Comparison of ENCODE assay signal across 11 cellular contexts in the genomic region with DNA sequence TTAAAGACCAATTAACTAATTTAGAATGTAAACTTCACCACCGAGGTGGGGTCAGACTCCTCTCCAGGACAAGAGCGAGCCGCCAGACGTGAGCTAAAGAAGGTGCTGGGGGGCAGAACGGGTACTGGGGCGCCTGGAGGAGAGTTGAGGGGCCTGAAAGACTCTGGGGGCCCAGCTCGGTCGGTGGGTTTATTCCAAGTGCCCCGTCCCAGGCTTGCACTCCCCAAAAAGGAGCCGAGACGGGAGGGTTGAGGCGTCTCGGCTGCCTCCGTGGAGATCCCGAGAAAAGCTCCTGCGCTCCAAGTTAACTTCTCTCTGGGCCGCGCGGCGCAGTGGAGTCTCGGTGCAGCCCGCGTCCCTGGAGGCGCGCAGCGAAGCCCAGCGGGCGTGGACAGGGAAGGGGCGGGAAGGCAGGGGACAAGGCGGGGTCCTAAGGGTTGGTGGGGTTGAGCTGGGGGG.
DNase-seq lines count a peak whose midpoint lies in the region; ATAC-seq and TF ChIP-seq lines count a peak whose summit lies in the region.
"Had no signal": no experiment of that assay in that cellular context is flagged by ENCODE, and none has a peak within 500 bp of the region (broad histone marks: within the 10 kb centered on the region; RNA-seq: fewer than 3 reads in every experiment).

No MANE protein-coding gene starts in this region.

- H3K9me3 ChIP-seq in right lobe of liver = no peaks in the 10 kb centered on the region
- H3K9me3 ChIP-seq in upper lobe of left lung = no peaks in the 10 kb centered on the region

- no peak overlapping the region for H3K27ac Mint-ChIP-seq in dendritic cell treated with granulocyte-macrophage colony-stimulating factor and Interleukin-4, amounts not matched to agents 40 ng/mL and 50 ng/mL, for 4 days

- ATAC-seq in right lobe of liver = peak; percentile 48 to 61 (median 58)
- ATAC-seq in upper lobe of left lung (ENCODE audit: low FRiP score in 2 of 2) = peak in 1 of 2 donors; percentile 74
- no peak for ATAC-seq in GM19324 (IDR thresholded peaks at IDR 0.05; ENCODE audit: low FRiP score, unreplicated experiment)

- TF ChIP-seq EP300 in upper lobe of left lung (IDR thresholded peaks at IDR 0.05) = no peak

- H3K4me1 ChIP-seq in right lobe of liver (peaks cover 0 to 3% (median 0%) of the 10 kb centered on the region in 4 donors), upper lobe of left lung (peaks cover 10 to 12% (median 11%) of the 10 kb centered on the region in 4 donors)

- no peaks in the 10 kb centered on the region for H3K36me3 Mint-ChIP-seq in dendritic cell treated with granulocyte-macrophage colony-stimulating factor and Interleukin-4, amounts not matched to agents 40 ng/mL and 50 ng/mL, for 4 days (ENCODE audit: low read depth)

- H3K27me3 ChIP-seq in right lobe of liver (peaks cover 0 to 10% of the 10 kb centered on the region in 2 donors), upper lobe of left lung (no peaks in the 10 kb centered on the region)

- no peak overlapping the region for H3K27ac ChIP-seq in right lobe of liver
- no peak overlapping the region for H3K27ac ChIP-seq in upper lobe of left lung
- H3K27ac ChIP-seq: KMS-11 had no signal

- H3K9me3 Mint-ChIP-seq in dendritic cell treated with granulocyte-macrophage colony-stimulating factor and Interleukin-4, amounts not matched to agents 40 ng/mL and 50 ng/mL, for 4 days = no peaks in the 10 kb centered on the region

- H3K4me1 Mint-ChIP-seq in dendritic cell treated with granulocyte-macrophage colony-stimulating factor and Interleukin-4, amounts not matched to agents 40 ng/mL and 50 ng/mL, for 4 days (ENCODE audit: low read depth) = peaks cover 10% of the 10 kb centered on the region

- TF ChIP-seq POLR2A in right lobe of liver (IDR thresholded peaks at IDR 0.05) (no peak), upper lobe of left lung (IDR thresholded peaks at IDR 0.05) (no peak)

- intact Hi-C loops in dendritic cell treated with granulocyte-macrophage colony-stimulating factor and Interleukin-4, amounts not matched to agents 40 ng/mL and 50 ng/mL, for 4 days (cut with micrococcal nuclease) = loop anchor here (10.0 kb wide), 1 partner anchor 612 kb away; no protein-coding TSS in a partner anchor
- intact Hi-C loops in right lobe of liver (cut with DNase I) = no loop called here

- TF ChIP-seq CTCF in right lobe of liver (IDR thresholded peaks at IDR 0.05) = no peak
- no peak for TF ChIP-seq CTCF in upper lobe of left lung (IDR thresholded peaks at IDR 0.05)

- H3K27me3 Mint-ChIP-seq in dendritic cell treated with granulocyte-macrophage colony-stimulating factor and Interleukin-4, amounts not matched to agents 40 ng/mL and 50 ng/mL, for 4 days = peaks cover 31% of the 10 kb centered on the region

- H3K36me3 ChIP-seq in right lobe of liver (no peaks in the 10 kb centered on the region), upper lobe of left lung (no peaks in the 10 kb centered on the region)

- DNase-seq in activated naive CD4-positive, alpha-beta T cell treated with Interleukin-2 at 50 U/mL for 16 hours = peak; percentile 8
- no peak for DNase-seq in activated naive CD4-positive, alpha-beta T cell treated with anti-CD3 and anti-CD28 coated beads, Interleukin-2, amount 50 U/mL, for 16 hours
- DNase-seq in right lobe of liver (peak in 2 of 3 donors; percentile 27 to 55), upper lobe of left lung (peak in 1 of 2 donors; percentile 80), NCI-H2081 treated with DMSO at 0.1 percent for 48 hours (lab: John Stamatoyannopoulos, UW) (no peak), DMS79 treated with DMSO at 0.1 percent for 48 hours (lab: John Stamatoyannopoulos, UW) (no peak)
- DNase-seq: caudate nucleus; stimulated activated naive CD4-positive, alpha-beta T cell treated with Interleukin-2 at 50 U/mL for 16 hours had no signal

- no peak overlapping the region for H3K4me3 ChIP-seq in right lobe of liver
- peak overlapping the region; percentile 24 to 48 (median 33) for H3K4me3 ChIP-seq in upper lobe of left lung

- 4% methylated on average over 25 of the region's 30 CpGs for WGBS in right lobe of liver (ENCODE audit: insufficient coverage, low coverage, low lambda C conversion rate, missing lambda C conversion rate)
- WGBS in upper lobe of left lung, 2 donors = 4% methylated on average over 26 of the region's 30 CpGs

- H3K4me3 Mint-ChIP-seq in dendritic cell treated with granulocyte-macrophage colony-stimulating factor and Interleukin-4, amounts not matched to agents 40 ng/mL and 50 ng/mL, for 4 days = peak overlapping the region; percentile 66

Comparison
In these comparisons a context has a peak if more than half of its experiments do, and no peak if none do; other contexts are left out.
1. DNase-seq: peak in activated naive CD4-positive, alpha-beta T cell treated with Interleukin-2 at 50 U/mL for 16 hours (single experiment) and right lobe of liver (2 of 3); none in activated naive CD4-positive, alpha-beta T cell treated with anti-CD3 and anti-CD28 coated beads, Interleukin-2, amount 50 U/mL, for 16 hours (single experiment), NCI-H2081 treated with DMSO at 0.1 percent for 48 hours (single experiment) and DMS79 treated with DMSO at 0.1 percent for 48 hours (single experiment).
2. H3K4me3 ChIP-seq: peak in upper lobe of left lung (4 of 4); none in right lobe of liver (0 of 3).